Comparison of ENCODE assay signal across 22 cellular contexts in genomic region chr3:37510749-37511148, GRCh38. TPM values are rescaled to one million over a fixed set of nuclear protein-coding genes. Genes with fewer than 3 reads are reported as not detected.
DNase-seq lines count a peak whose midpoint lies in the region; ATAC-seq and TF ChIP-seq lines count a peak whose summit lies in the region.
"Had no signal": no experiment of that assay in that cellular context is flagged by ENCODE, and none has a peak within 500 bp of the region (broad histone marks: within the 10 kb centered on the region; RNA-seq: fewer than 3 reads in every experiment).

No MANE protein-coding gene starts in this region.

- H3K36me3 Mint-ChIP-seq in neural crest cell (ENCODE audit: low read depth) = peaks cover 5% of the 10 kb centered on the region
- H3K36me3 Mint-ChIP-seq: activated naive CD4-positive, alpha-beta T cell treated with anti-CD3 and anti-CD28 coated beads, Interleukin-2, amount 50 U/mL, for 24 hours; stimulated activated naive B cell treated with anti-CD40 and anti-IgM and Interleukin-4, amounts not matched to agents 10 μg/mL and 1 μg/mL and 100 μg/mL, for 72 hours had no signal

- H3K27me3 Mint-ChIP-seq in neural crest cell (ENCODE audit: low read depth) = no peaks in the 10 kb centered on the region

- peaks cover 40% of the 10 kb centered on the region for H3K4me1 Mint-ChIP-seq in neural crest cell
- H3K4me1 Mint-ChIP-seq: activated naive CD4-positive, alpha-beta T cell treated with anti-CD3 and anti-CD28 coated beads, Interleukin-2, amount 50 U/mL, for 24 hours; stimulated activated naive B cell treated with anti-CD40 and anti-IgM and Interleukin-4, amounts not matched to agents 10 μg/mL and 1 μg/mL and 100 μg/mL, for 72 hours had no signal

- no peak for TF ChIP-seq POLR2A in heart left ventricle (IDR thresholded peaks at IDR 0.05)

- no peaks in the 10 kb centered on the region for H3K27me3 ChIP-seq in heart left ventricle
- H3K27me3 ChIP-seq in esophagus (ENCODE audit: control insufficient read depth in 1 of 2, insufficient read depth in 2 of 2, low read length in 2 of 2) = no peaks in the 10 kb centered on the region
- no peaks in the 10 kb centered on the region for H3K27me3 ChIP-seq in tibial artery
- H3K27me3 ChIP-seq: BLaER1, SJCRH30 had no signal

- intact Hi-C loops in heart left ventricle (cut with DNase I) = loop anchor here in 1 of 10 donors (5.0 kb wide), 1 partner anchor 53 kb away; no protein-coding TSS in a partner anchor
- intact Hi-C loops in left ventricle myocardium superior (cut with micrococcal nuclease) = no loop called here
- intact Hi-C loops in tibial artery (cut with DNase I; ENCODE audit: low total_unique reads) = no loop called here

- H3K27ac ChIP-seq in heart left ventricle (peak overlapping the region; percentile 69 to 90 (median 82)), esophagus (ENCODE audit: low read depth in 2 of 2, low read length in 1 of 2) (peak overlapping the region; percentile 36 to 59), tibial artery (peak overlapping the region; percentile 72 to 83)
- H3K27ac ChIP-seq: A549, BLaER1, SJCRH30 had no signal

- no peaks in the 10 kb centered on the region for H3K9me3 Mint-ChIP-seq in neural crest cell
- H3K9me3 Mint-ChIP-seq: activated CD8-positive, alpha-beta T cell treated with anti-CD3 and anti-CD28 coated beads for 36 hours; activated naive CD4-positive, alpha-beta T cell treated with anti-CD3 and anti-CD28 coated beads, Interleukin-2, amount 50 U/mL, for 24 hours; activated T-cell treated with anti-CD3 and anti-CD28 coated beads, Interleukin-2, amount 50 U/mL, for 4 hours; stimulated activated naive B cell treated with anti-CD40 and anti-IgM and Interleukin-4, amounts not matched to agents 10 μg/mL and 1 μg/mL and 100 μg/mL, for 72 hours had no signal

- H3K27ac Mint-ChIP-seq in neural crest cell (ENCODE audit: unreplicated experiment) = peak overlapping the region; percentile 4
- H3K27ac Mint-ChIP-seq: activated CD8-positive, alpha-beta T cell treated with anti-CD3 and anti-CD28 coated beads for 36 hours; activated naive CD4-positive, alpha-beta T cell treated with anti-CD3 and anti-CD28 coated beads, Interleukin-2, amount 50 U/mL, for 24 hours; stimulated activated naive B cell treated with anti-CD40 and anti-IgM and Interleukin-4, amounts not matched to agents 10 μg/mL and 1 μg/mL and 100 μg/mL, for 72 hours had no signal

- H3K36me3 ChIP-seq in heart left ventricle (peaks cover 0 to 65% (median 24%) of the 10 kb centered on the region in 9 donors), esophagus (ENCODE audit: control insufficient read depth in 2 of 2, insufficient read depth in 2 of 2, low read length in 1 of 2) (peaks cover 0 to 2% of the 10 kb centered on the region in 2 donors), tibial artery (peaks cover 14 to 29% (median 27%) of the 10 kb centered on the region in 3 donors)
- H3K36me3 ChIP-seq: BLaER1, SJCRH30 had no signal

- H3K4me3 ChIP-seq in heart left ventricle = no peak overlapping the region
- H3K4me3 ChIP-seq in esophagus (ENCODE audit: low read depth in 1 of 2, low read length in 2 of 2) = no peak overlapping the region
- no peak overlapping the region for H3K4me3 ChIP-seq in tibial artery
- H3K4me3 ChIP-seq: A549, BLaER1, GM12878, SJCRH30 had no signal

- 46 to 60% (median 51%) methylated on average over 3 of the region's 3 CpGs for WGBS in heart left ventricle, 4 donors
- 41 to 60% methylated on average over 3 of the region's 3 CpGs for WGBS in esophagus, 2 donors

- peaks cover 5 to 68% (median 45%) of the 10 kb centered on the region in 12 donors for H3K4me1 ChIP-seq in heart left ventricle
- H3K4me1 ChIP-seq in esophagus (ENCODE audit: control insufficient read depth in 2 of 2, insufficient read depth in 2 of 2, low read length in 1 of 2) = no peaks in the 10 kb centered on the region
- H3K4me1 ChIP-seq in tibial artery = peaks cover 0 to 42% (median 33%) of the 10 kb centered on the region in 4 donors
- H3K4me1 ChIP-seq: A549, SJCRH30 had no signal

- DNase-seq in heart left ventricle (no peak), left ventricle myocardium superior (no peak), neural crest cell (ENCODE audit: low read depth, low spot score) (no peak), tibial artery (no peak), Kasumi-1 (lab: John Stamatoyannopoulos, UW) (no peak), EL (no peak)
- DNase-seq: activated CD4-positive, CD25-positive, alpha-beta regulatory T cell; activated CD8-positive, alpha-beta T cell treated with anti-CD3 and anti-CD28 coated beads for 36 hours; activated T-cell treated with anti-CD3 and anti-CD28 coated beads, Interleukin-2, amount 50 U/mL, for 4 hours; cortex of kidney; GOT3; NCI-H1417 treated with DMSO at 0.1 percent for 48 hours; NCI-H524 treated with DMSO at 0.1 percent for 48 hours; SJCRH30; stimulated activated naive B cell treated with anti-CD40 and anti-IgM and Interleukin-4, amounts not matched to agents 10 μg/mL and 1 μg/mL and 100 μg/mL, for 72 hours; T-helper 2 cell had no signal

- TF ChIP-seq CTCF in heart left ventricle (IDR thresholded peaks at IDR 0.05) (no peak), neural crest cell (conservative IDR thresholded peaks at IDR 0.05) (no peak), tibial artery (IDR thresholded peaks at IDR 0.05) (no peak)

- no peak for ATAC-seq in heart left ventricle
- ATAC-seq in left ventricle myocardium superior = no peak
- ATAC-seq in HG03432 (IDR thresholded peaks at IDR 0.05; ENCODE audit: unreplicated experiment) = no peak
- ATAC-seq: A549; activated CD8-positive, alpha-beta T cell treated with anti-CD3 and anti-CD28 coated beads for 36 hours; activated T-cell treated with anti-CD3 and anti-CD28 coated beads, Interleukin-2, amount 50 U/mL, for 4 hours; GM12878; stimulated activated naive B cell treated with anti-CD40 and anti-IgM and Interleukin-4, amounts not matched to agents 10 μg/mL and 1 μg/mL and 100 μg/mL, for 72 hours had no signal

- H3K9me3 ChIP-seq in heart left ventricle (no peaks in the 10 kb centered on the region), esophagus (ENCODE audit: control insufficient read depth in 2 of 2, insufficient read depth in 1 of 2, low read depth in 1 of 2, low read length in 1 of 2) (no peaks in the 10 kb centered on the region), tibial artery (no peaks in the 10 kb centered on the region)
- H3K9me3 ChIP-seq: A549, BLaER1, SJCRH30 had no signal

- H3K4me3 Mint-ChIP-seq in neural crest cell = no peak overlapping the region
- H3K4me3 Mint-ChIP-seq: activated CD8-positive, alpha-beta T cell treated with anti-CD3 and anti-CD28 coated beads for 36 hours; activated naive CD4-positive, alpha-beta T cell treated with anti-CD3 and anti-CD28 coated beads, Interleukin-2, amount 50 U/mL, for 24 hours; activated T-cell treated with anti-CD3 and anti-CD28 coated beads, Interleukin-2, amount 50 U/mL, for 4 hours; stimulated activated naive B cell treated with anti-CD40 and anti-IgM and Interleukin-4, amounts not matched to agents 10 μg/mL and 1 μg/mL and 100 μg/mL, for 72 hours had no signal

RNA-seq across cellular contexts. Expression of gene ITGA9, which starts 58.8 kb away (rescaled TPM):
- 10 to 100 TPM; 49.7 to 93.6 (median 58.9) TPM for total RNA-seq in heart left ventricle
- 10 to 100 TPM; 11.8 to 32.4 TPM for polyA plus RNA-seq in heart left ventricle
- 44.2 TPM for total RNA-seq in left ventricle myocardium superior
- 1 to 10 TPM; 1.0 to 1.8 TPM for polyA plus RNA-seq in esophagus
- 11.7 and 12.9 TPM in 2 replicates for total RNA-seq in neural crest cell
- total RNA-seq: activated CD8-positive, alpha-beta T cell treated with anti-CD3 and anti-CD28 coated beads for 36 hours had no signal
